8 cellular contexts compared by ENCODE assay signal in the genomic region with DNA sequence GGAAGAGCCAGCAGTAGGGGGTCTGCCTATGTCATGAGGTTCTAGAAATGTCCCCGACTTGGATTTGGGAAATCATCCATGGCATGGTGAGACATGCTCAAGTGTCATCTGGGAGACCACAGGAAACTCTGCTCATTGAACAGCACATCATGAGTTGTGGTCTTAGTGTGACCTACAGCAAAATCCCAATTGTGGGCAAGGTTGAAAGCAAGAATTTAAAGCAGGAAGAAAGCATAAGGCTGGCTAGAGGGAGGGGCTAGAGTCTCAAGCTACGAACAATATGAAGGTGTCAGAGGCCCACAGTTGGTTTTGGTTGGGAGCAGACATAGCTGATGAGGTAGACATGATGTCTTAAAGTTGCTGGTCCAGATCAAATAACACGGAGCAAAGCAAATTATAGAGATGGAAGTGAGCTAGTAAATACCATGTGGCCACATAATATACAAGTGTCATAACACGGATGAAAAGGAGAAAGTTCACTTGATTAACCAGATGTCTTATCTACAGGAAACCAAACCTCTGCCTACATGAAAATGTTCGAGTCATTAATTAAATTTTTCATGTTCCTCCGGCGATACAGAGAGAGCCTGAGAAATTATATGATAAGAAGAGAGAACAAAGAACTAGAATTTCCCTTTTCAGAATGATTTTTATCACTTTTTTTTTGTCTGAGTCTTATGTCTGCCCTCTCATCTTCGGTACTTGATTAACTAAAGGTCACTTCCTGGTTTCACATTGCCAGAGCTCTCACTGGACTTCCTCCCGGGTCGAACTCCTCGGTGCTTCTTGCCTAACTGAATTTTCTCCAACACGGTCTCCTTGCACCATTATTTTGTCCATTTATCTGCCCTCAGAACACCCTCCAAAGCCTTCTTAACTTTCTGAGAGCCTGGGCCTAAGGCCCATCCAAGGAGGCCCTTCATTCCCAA.
A peak's percentile ranks its signal among the peaks of the same experiment; 100 is the strongest.
DNase-seq lines count a peak whose midpoint lies in the region; ATAC-seq and TF ChIP-seq lines count a peak whose summit lies in the region.
"Had no signal": no experiment of that assay in that cellular context is flagged by ENCODE, and none has a peak within 500 bp of the region (broad histone marks: within the 10 kb centered on the region; RNA-seq: fewer than 3 reads in every experiment).

No MANE protein-coding gene starts in this region.

- H3K27ac ChIP-seq in RWPE2 (ENCODE audit: poor library complexity, severe bottlenecking): peak overlapping the region; percentile 41

- peaks cover 46 to 60% (median 50%) of the 10 kb centered on the region in 3 donors for H3K4me1 Mint-ChIP-seq in naive B cell
- H3K4me1 Mint-ChIP-seq in activated T-helper 1 cell treated with anti-CD3 and anti-CD28 coated beads, Interleukin-12 subunit alpha, Interleukin-12 subunit beta, Interleukin-2, Interleukin-4 antibody, amounts not matched to agents 30 ng/mL and 10 ng/mL and 1 ng/mL, durations not matched to agents 14 hours and 24 hours and 36 hours (ENCODE audit: low read depth): peaks cover 38% of the 10 kb centered on the region

- no peak overlapping the region for H3K4me3 ChIP-seq in RWPE2 (ENCODE audit: severe bottlenecking)
- H3K4me3 ChIP-seq: body of pancreas had no signal

- H3K4me1 ChIP-seq in RWPE2 (ENCODE audit: insufficient read depth, poor library complexity, severe bottlenecking): peaks cover 14% of the 10 kb centered on the region

- peak overlapping the region in 7 of 8 donors; percentile 10 to 83 (median 62) for H3K4me3 Mint-ChIP-seq in naive B cell
- H3K4me3 Mint-ChIP-seq in activated T-helper 1 cell treated with anti-CD3 and anti-CD28 coated beads, Interleukin-12 subunit alpha, Interleukin-12 subunit beta, Interleukin-2, Interleukin-4 antibody, amounts not matched to agents 30 ng/mL and 10 ng/mL and 1 ng/mL, durations not matched to agents 14 hours and 24 hours and 36 hours: no peak overlapping the region

- intact Hi-C loops in activated T-helper 1 cell treated with anti-CD3 and anti-CD28 coated beads, Interleukin-12 subunit alpha, Interleukin-12 subunit beta, Interleukin-2, Interleukin-4 antibody, amounts not matched to agents 30 ng/mL and 10 ng/mL and 1 ng/mL, durations not matched to agents 14 hours and 24 hours and 36 hours (cut with micrococcal nuclease): no loop called here

- H3K36me3 ChIP-seq in RWPE2 (ENCODE audit: low read depth): no peaks in the 10 kb centered on the region

- peaks cover 0 to 3% (median 0%) of the 10 kb centered on the region in 7 donors for H3K9me3 Mint-ChIP-seq in naive B cell
- H3K9me3 Mint-ChIP-seq in activated T-helper 1 cell treated with anti-CD3 and anti-CD28 coated beads, Interleukin-12 subunit alpha, Interleukin-12 subunit beta, Interleukin-2, Interleukin-4 antibody, amounts not matched to agents 30 ng/mL and 10 ng/mL and 1 ng/mL, durations not matched to agents 14 hours and 24 hours and 36 hours: peaks cover 3% of the 10 kb centered on the region

- no peaks in the 10 kb centered on the region for H3K27me3 Mint-ChIP-seq in naive B cell
- H3K27me3 Mint-ChIP-seq in activated T-helper 1 cell treated with anti-CD3 and anti-CD28 coated beads, Interleukin-12 subunit alpha, Interleukin-12 subunit beta, Interleukin-2, Interleukin-4 antibody, amounts not matched to agents 30 ng/mL and 10 ng/mL and 1 ng/mL, durations not matched to agents 14 hours and 24 hours and 36 hours (ENCODE audit: insufficient read depth): peaks cover 2% of the 10 kb centered on the region

- TF ChIP-seq CTCF in RWPE2 (IDR thresholded peaks at IDR 0.05; ENCODE audit: poor library complexity, severe bottlenecking): no peak

- no peaks in the 10 kb centered on the region for H3K36me3 Mint-ChIP-seq in naive B cell
- peaks cover 9% of the 10 kb centered on the region for H3K36me3 Mint-ChIP-seq in activated T-helper 1 cell treated with anti-CD3 and anti-CD28 coated beads, Interleukin-12 subunit alpha, Interleukin-12 subunit beta, Interleukin-2, Interleukin-4 antibody, amounts not matched to agents 30 ng/mL and 10 ng/mL and 1 ng/mL, durations not matched to agents 14 hours and 24 hours and 36 hours (ENCODE audit: low read depth)

- no peaks in the 10 kb centered on the region for H3K27me3 ChIP-seq in RWPE2 (ENCODE audit: insufficient read depth, poor library complexity, severe bottlenecking)
- H3K27me3 ChIP-seq: body of pancreas had no signal

- DNase-seq in RWPE2 (ENCODE audit: low spot score): no peak
- peak; percentile 35 for DNase-seq in naive B cell
- DNase-seq in DMS153 (lab: John Stamatoyannopoulos, UW): no peak
- DNase-seq in T1000 (lab: John Stamatoyannopoulos, UW): no peak
- DNase-seq in activated T-helper 1 cell treated with anti-CD3 and anti-CD28 coated beads, Interleukin-12 subunit alpha, Interleukin-12 subunit beta, Interleukin-2, Interleukin-4 antibody, amounts not matched to agents 30 ng/mL and 10 ng/mL and 1 ng/mL, durations not matched to agents 14 hours and 24 hours and 36 hours (ENCODE audit: low spot score): no peak

- H3K9me3 ChIP-seq in RWPE2 (ENCODE audit: severe bottlenecking): no peaks in the 10 kb centered on the region
- H3K9me3 ChIP-seq: body of pancreas had no signal

- H3K27ac Mint-ChIP-seq in naive B cell: peak overlapping the region; percentile 73 to 93 (median 89)
- no peak overlapping the region for H3K27ac Mint-ChIP-seq in activated T-helper 1 cell treated with anti-CD3 and anti-CD28 coated beads, Interleukin-12 subunit alpha, Interleukin-12 subunit beta, Interleukin-2, Interleukin-4 antibody, amounts not matched to agents 30 ng/mL and 10 ng/mL and 1 ng/mL, durations not matched to agents 14 hours and 24 hours and 36 hours

- ATAC-seq in GM18511 (IDR thresholded peaks at IDR 0.05; ENCODE audit: unreplicated experiment) (peak; percentile 56), HG02943 (IDR thresholded peaks at IDR 0.05; ENCODE audit: low read depth, unreplicated experiment) (peak; percentile 53), RWPE2 (ENCODE audit: low read depth) (no peak), naive B cell (ENCODE audit: low read depth in 2 of 2) (peak; percentile 48 to 59)
- ATAC-seq: body of pancreas had no signal
